8 cellular contexts compared by ENCODE assay signal in the genomic region with DNA sequence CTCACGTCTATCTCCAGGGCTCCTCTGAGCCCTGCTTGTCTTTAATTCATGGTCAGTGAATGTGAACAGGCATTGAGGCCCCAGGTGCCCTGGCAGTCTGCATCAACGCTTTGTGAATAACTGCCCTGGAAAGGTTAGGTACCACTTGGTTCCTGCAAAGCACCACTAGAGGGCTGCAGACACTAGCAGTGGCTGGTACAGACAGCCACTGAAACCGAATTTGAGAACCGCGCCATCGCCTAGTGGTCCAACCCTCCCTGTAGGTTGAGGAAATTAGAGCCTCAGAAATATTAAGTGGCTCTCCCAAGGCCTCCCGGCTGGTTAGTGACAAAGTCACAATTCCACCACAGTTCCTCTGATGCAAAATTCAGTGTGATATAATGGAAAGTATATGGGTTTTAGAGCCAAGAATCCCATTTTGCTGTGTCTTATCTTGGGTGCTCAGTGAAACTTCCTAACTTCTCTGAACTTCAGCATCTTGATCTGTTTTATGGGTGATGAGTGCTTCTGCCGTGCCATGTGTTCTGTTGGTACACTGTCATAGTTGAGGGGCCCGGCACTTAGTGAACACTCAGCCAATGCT. TPM values are rescaled to one million over a fixed set of nuclear protein-coding genes. Genes with fewer than 3 reads are reported as not detected.
DNase-seq lines count a peak whose midpoint lies in the region; ATAC-seq and TF ChIP-seq lines count a peak whose summit lies in the region.

No MANE protein-coding gene starts in this region.

- no peak overlapping the region for H3K4me3 ChIP-seq in AG10803 (ENCODE audit: low read length)

- DNase-seq in AG10803 (ENCODE audit: low read depth) (peak; percentile 75), NCI-H446 treated with DMSO at 0.1 percent for 48 hours (lab: John Stamatoyannopoulos, UW) (peak; percentile 5), dermis microvascular lymphatic vessel endothelial cell (ENCODE audit: low read depth in 2 of 2) (peak; percentile 55 to 74), medulla oblongata (ENCODE audit: extremely low spot score) (peak; percentile 87)
- peak; percentile 33 to 65 for DNase-seq in activated CD4-positive, alpha-beta T cell treated with anti-CD3 and anti-CD28 coated beads, Interleukin-2, amount 50 U/mL, for 24 hours (ENCODE audit: low read depth in 1 of 2, low spot score in 1 of 2)
- DNase-seq in stimulated activated CD8-positive, alpha-beta memory T cell treated with anti-CD3 and anti-CD28 coated beads, Interleukin-2, amount 100 ng/mL, for 1 hour (ENCODE audit: low read depth in 2 of 2) = peak; percentile 29 to 55

- peak; percentile 98 for TF ChIP-seq CTCF in AG10803 (conservative IDR thresholded peaks at IDR 0.05; ENCODE audit: low read length)

- ATAC-seq in GM18868 (IDR thresholded peaks at IDR 0.05; ENCODE audit: unreplicated experiment) (peak; percentile 90), HG03354 (IDR thresholded peaks at IDR 0.05; ENCODE audit: poor library complexity, severe bottlenecking, unreplicated experiment) (peak; percentile 94)

RNA-seq across cellular contexts. Expression of a gene that starts 46.2 kb away (rescaled TPM):
- total RNA-seq in dermis microvascular lymphatic vessel endothelial cell = 1.5 and 2.2 TPM in 2 replicates

Comparison
In these comparisons a context has a peak if more than half of its experiments do, and no peak if none do; other contexts are left out.
1. DNase-seq: peak in every context shown above with its lines; median percentile 87 in medulla oblongata; 75 in AG10803; 64 in dermis microvascular lymphatic vessel endothelial cell; 49 in activated CD4-positive, alpha-beta T cell treated with anti-CD3 and anti-CD28 coated beads, Interleukin-2, amount 50 U/mL, for 24 hours; 42 in stimulated activated CD8-positive, alpha-beta memory T cell treated with anti-CD3 and anti-CD28 coated beads, Interleukin-2, amount 100 ng/mL, for 1 hour; 5 in NCI-H446 treated with DMSO at 0.1 percent for 48 hours.